Comparison of ENCODE assay signal across 1 cellular context in genomic region chr7:135207739-135208416, GRCh38.
TF ChIP-seq lines count a peak whose summit lies in the region.

No MANE protein-coding gene starts in this region.

TF ChIP-seq in GM12878, 131 proteins besides CTCF, POLR2A, EP300 and RAD21 (continued from another document and continues in another):
- TF ChIP-seq E4F1 (IDR thresholded peaks at IDR 0.05; ENCODE audit: borderline replicate concordance, partially characterized antibody) (no peak), MYC (IDR thresholded peaks at IDR 0.05; ENCODE audit: insufficient read depth, insufficient read length, insufficient replicate concordance, low read length, severe bottlenecking) (no peak), PRDM15 (CRISPR knock-in tag; IDR thresholded peaks at IDR 0.05) (no peak), SP1 (IDR thresholded peaks at IDR 0.05; ENCODE audit: low read depth, low read length) (no peak), ZBED1 (IDR thresholded peaks at IDR 0.05; ENCODE audit: borderline replicate concordance) (no peak), EED (IDR thresholded peaks at IDR 0.05; ENCODE audit: low read depth) (peak; percentile 54; the same call in 1 of the 2 replicates), ESRRA (IDR thresholded peaks at IDR 0.05; ENCODE audit: low read length) (no peak), MEF2B (IDR thresholded peaks at IDR 0.05; ENCODE audit: partially characterized antibody, poor library complexity, severe bottlenecking) (no peak), NBN (IDR thresholded peaks at IDR 0.05) (no peak), RELA (IDR thresholded peaks at IDR 0.05; ENCODE audit: borderline replicate concordance, partially characterized antibody) (no peak), FOXM1 (IDR thresholded peaks at IDR 0.05; ENCODE audit: low read depth, low read length) (no peak), NFYA (IDR thresholded peaks at IDR 0.05; ENCODE audit: borderline replicate concordance, low read depth, low read length) (no peak), SMAD1 (IDR thresholded peaks at IDR 0.05; ENCODE audit: low read depth, partially characterized antibody) (no peak), RBBP5 (conservative IDR thresholded peaks at IDR 0.05) (no peak), MYB (IDR thresholded peaks at IDR 0.05; ENCODE audit: borderline replicate concordance, low read depth, low read length) (no peak), FOXK2 (IDR thresholded peaks at IDR 0.05) (no peak), POLR2AphosphoS2 (IDR thresholded peaks at IDR 0.05; ENCODE audit: low read depth, low read length) (no peak), YBX1 (IDR thresholded peaks at IDR 0.05) (no peak), USF1 (IDR thresholded peaks at IDR 0.05; ENCODE audit: borderline replicate concordance, extremely low read length, insufficient read depth, low read depth, low read length) (no peak), ZNF384 (IDR thresholded peaks at IDR 0.05; ENCODE audit: borderline replicate concordance, low read depth, low read length) (no peak), NKRF (conservative IDR thresholded peaks at IDR 0.05) (no peak; the same call in 1 of the 2 replicates), HDGF (IDR thresholded peaks at IDR 0.05) (no peak), BACH1 (IDR thresholded peaks at IDR 0.05; ENCODE audit: borderline replicate concordance) (no peak), PAX5 (IDR thresholded peaks at IDR 0.05; ENCODE audit: borderline replicate concordance, low read depth, low read length) (no peak), BCL11A (IDR thresholded peaks at IDR 0.05; ENCODE audit: low read depth, low read length) (no peak), PML (IDR thresholded peaks at IDR 0.05; ENCODE audit: low read length) (no peak), SRF (IDR thresholded peaks at IDR 0.05; ENCODE audit: low read depth in 2 of 2, low read length in 2 of 2) (no peak), NFIC (IDR thresholded peaks at IDR 0.05; ENCODE audit: low read depth, low read length) (no peak), JUNB (IDR thresholded peaks at IDR 0.05) (no peak), NFXL1 (IDR thresholded peaks at IDR 0.05; ENCODE audit: borderline replicate concordance) (no peak), ZBTB11 (CRISPR knock-in tag; IDR thresholded peaks at IDR 0.05) (no peak), STAT3 (IDR thresholded peaks at IDR 0.05; ENCODE audit: low read depth, low read length) (no peak), ATF7 (IDR thresholded peaks at IDR 0.05; ENCODE audit: low read depth) (no peak), DPF2 (IDR thresholded peaks at IDR 0.05) (peak; percentile 8; the same call in 1 of the 2 replicates), EGR1 (IDR thresholded peaks at IDR 0.05; ENCODE audit: borderline replicate concordance in 1 of 2, low read depth in 2 of 2, low read length in 2 of 2) (no peak), GATAD2B (conservative IDR thresholded peaks at IDR 0.05; ENCODE audit: low read depth) (no peak), IRF4 (IDR thresholded peaks at IDR 0.05; ENCODE audit: low read depth, low read length) (peak; percentile 24; the same call in 1 of the 2 replicates), MXI1 (IDR thresholded peaks at IDR 0.05; ENCODE audit: low read depth, low read length) (0 out of 2 replicates have a peak, but pooled peaks have one; percentile 22), HCFC1 (IDR thresholded peaks at IDR 0.05; ENCODE audit: low read length) (no peak), NRF1 (conservative IDR thresholded peaks at IDR 0.05; ENCODE audit: low read depth, low read length) (no peak), CUX1 (IDR thresholded peaks at IDR 0.05; ENCODE audit: insufficient replicate concordance, low read depth, low read length) (no peak), RAD51 (IDR thresholded peaks at IDR 0.05) (no peak), ZSCAN29 (IDR thresholded peaks at IDR 0.05) (no peak), CEBPB (IDR thresholded peaks at IDR 0.05; ENCODE audit: borderline replicate concordance in 1 of 2, low read depth in 2 of 2, low read length in 2 of 2) (no peak), POU2F2 (IDR thresholded peaks at IDR 0.05; ENCODE audit: borderline replicate concordance, low read depth, low read length) (no peak), POLR2AphosphoS5 (IDR thresholded peaks at IDR 0.05; ENCODE audit: low read length) (no peak), HDAC2 (IDR thresholded peaks at IDR 0.05) (no peak)
